21 cellular contexts compared by ENCODE assay signal in genomic region chr2:160920061-160920460, GRCh38.
A peak's percentile ranks its signal among the peaks of the same experiment; 100 is the strongest.
DNase-seq lines count a peak whose midpoint lies in the region; ATAC-seq and TF ChIP-seq lines count a peak whose summit lies in the region.
"Had no signal": no experiment of that assay in that cellular context is flagged by ENCODE, and none has a peak within 500 bp of the region (broad histone marks: within the 10 kb centered on the region; RNA-seq: fewer than 3 reads in every experiment).

No MANE protein-coding gene starts in this region.

- H3K4me1 ChIP-seq in SK-N-SH (ENCODE audit: control insufficient read depth in 1 of 2, insufficient read depth in 2 of 2, low read depth in 1 of 2, low read length in 1 of 2) (peaks cover 19 to 24% of the 10 kb centered on the region in 2 experiments), parathyroid adenoma (peaks cover 15% of the 10 kb centered on the region)
- H3K4me1 ChIP-seq: right lobe of liver had no signal

- H3K36me3 Mint-ChIP-seq in type B pancreatic cell, result no peaks in the 10 kb centered on the region
- H3K36me3 Mint-ChIP-seq: activated naive CD8-positive, alpha-beta T cell had no signal

- TF ChIP-seq CTCF in SK-N-SH (IDR thresholded peaks at IDR 0.05), result no peak
- no peak for TF ChIP-seq CTCF in fibroblast of villous mesenchyme (IDR thresholded peaks at IDR 0.05; ENCODE audit: insufficient read depth, low read depth, low read length)
- TF ChIP-seq CTCF in parathyroid adenoma (IDR thresholded peaks at IDR 0.05), result no peak
- no peak for TF ChIP-seq CTCF in type B pancreatic cell (conservative IDR thresholded peaks at IDR 0.05)

- H4K20me1 ChIP-seq in SK-N-SH (ENCODE audit: insufficient read depth), result no peaks in the 10 kb centered on the region

- TF ChIP-seq RAD21 in SK-N-SH (IDR thresholded peaks at IDR 0.05; ENCODE audit: low read length), result no peak

- peaks cover 19% of the 10 kb centered on the region for H3K4me1 Mint-ChIP-seq in type B pancreatic cell (ENCODE audit: unreplicated experiment)

- H3K79me2 ChIP-seq in SK-N-SH (ENCODE audit: insufficient read depth), result no peaks in the 10 kb centered on the region
- no peaks in the 10 kb centered on the region for H3K79me2 ChIP-seq in parathyroid adenoma

- WGBS in SK-N-SH (ENCODE audit: low lambda C conversion rate), result 65% methylated on average over 1 of the region's 1 CpG

- no peaks in the 10 kb centered on the region for H3K9me2 ChIP-seq in SK-N-SH

- H3K27ac Mint-ChIP-seq in type B pancreatic cell, result peak overlapping the region; percentile 19
- H3K27ac Mint-ChIP-seq: activated CD8-positive, alpha-beta T cell treated with anti-CD3 and anti-CD28 coated beads, Interleukin-2, amount 10 ng/mL, durations not matched to agents 7 days and 5 days; activated naive CD8-positive, alpha-beta T cell; activated T-cell treated with anti-CD3 and anti-CD28 coated beads, Interleukin-2, amount 50 U/mL, for 72 hours; dendritic cell treated with granulocyte-macrophage colony-stimulating factor and Interleukin-4, amounts not matched to agents 40 ng/mL and 50 ng/mL, for 4 days had no signal

- H3K27me3 ChIP-seq in SK-N-SH (ENCODE audit: insufficient read depth) (no peaks in the 10 kb centered on the region), parathyroid adenoma (ENCODE audit: control insufficient read depth, insufficient read depth, low read length) (no peaks in the 10 kb centered on the region), H7 (ENCODE audit: control insufficient read depth, insufficient read depth, low read length) (no peaks in the 10 kb centered on the region)
- H3K27me3 ChIP-seq: brain microvascular endothelial cell, right lobe of liver had no signal

- H3K9ac ChIP-seq in SK-N-SH (peak overlapping the region; percentile 51; the same call in 1 of the 2 replicates), parathyroid adenoma (no peak overlapping the region)
- H3K9ac ChIP-seq: KMS-11 had no signal

- H3K9me3 ChIP-seq in SK-N-SH (no peaks in the 10 kb centered on the region), parathyroid adenoma (ENCODE audit: control insufficient read depth, low read length) (no peaks in the 10 kb centered on the region)
- H3K9me3 ChIP-seq: right lobe of liver had no signal

- DNase-seq in SK-N-SH (no peak), fibroblast of villous mesenchyme (ENCODE audit: low read depth) (peak; percentile 10), type B pancreatic cell (ENCODE audit: extremely low spot score, unreplicated experiment) (no peak), NCI-H1092 treated with DMSO at 0.1 percent for 48 hours (lab: John Stamatoyannopoulos, UW) (no peak), H7 (no peak)
- DNase-seq: activated CD8-positive, alpha-beta T cell treated with anti-CD3 and anti-CD28 coated beads, Interleukin-2, amount 10 ng/mL, durations not matched to agents 7 days and 5 days; activated T-cell treated with anti-CD3 and anti-CD28 coated beads, Interleukin-2, amount 50 U/mL, for 72 hours; NCI-H2029 treated with DMSO at 0.1 percent for 48 hours; NCI-H510A; right lobe of liver; stimulated activated CD4-positive, alpha-beta T cell treated with anti-CD3 and anti-CD28 coated beads, Interleukin-2, amount 100 ng/mL, for 48 hours; T-helper 1 cell had no signal

- H3K9me3 Mint-ChIP-seq in type B pancreatic cell, result no peaks in the 10 kb centered on the region
- H3K9me3 Mint-ChIP-seq: activated T-cell treated with anti-CD3 and anti-CD28 coated beads, Interleukin-2, amount 50 U/mL, for 72 hours; dendritic cell treated with granulocyte-macrophage colony-stimulating factor and Interleukin-4, amounts not matched to agents 40 ng/mL and 50 ng/mL, for 4 days had no signal

- H2AFZ ChIP-seq in SK-N-SH (ENCODE audit: low read depth) (peak overlapping the region; percentile 81), parathyroid adenoma (peak overlapping the region; percentile 58)

- H3K36me3 ChIP-seq in SK-N-SH (replicated peaks in 1 of 2; ENCODE audit: control insufficient read depth in 1 of 2, insufficient read depth in 2 of 2, low read length in 1 of 2), result no peaks in the 10 kb centered on the region
- no peaks in the 10 kb centered on the region for H3K36me3 ChIP-seq in parathyroid adenoma (ENCODE audit: control insufficient read depth, insufficient read depth, low read length)
- H3K36me3 ChIP-seq in H7 (replicated peaks; ENCODE audit: control insufficient read depth, insufficient read depth, low read length), result no peaks in the 10 kb centered on the region
- H3K36me3 ChIP-seq: brain microvascular endothelial cell, right lobe of liver had no signal

- no peaks in the 10 kb centered on the region for H3K27me3 Mint-ChIP-seq in type B pancreatic cell
- H3K27me3 Mint-ChIP-seq: activated naive CD8-positive, alpha-beta T cell; dendritic cell treated with granulocyte-macrophage colony-stimulating factor and Interleukin-4, amounts not matched to agents 40 ng/mL and 50 ng/mL, for 4 days had no signal

- H3K27ac ChIP-seq in SK-N-SH (ENCODE audit: low read depth in 2 of 2, low read length in 1 of 2) (peak overlapping the region; percentile 86 to 99), parathyroid adenoma (no peak overlapping the region)
- H3K27ac ChIP-seq: 22Rv1, KMS-11, right lobe of liver, VCaP had no signal

- H3K4me3 ChIP-seq in SK-N-SH (ENCODE audit: low read depth in 2 of 2, low read length in 1 of 2) (no peak overlapping the region), fibroblast of villous mesenchyme (ENCODE audit: low read depth, low read length) (no peak overlapping the region), parathyroid adenoma (ENCODE audit: low read depth, low read length) (no peak overlapping the region), H7 (ENCODE audit: insufficient read depth, low read depth, low read length) (no peak overlapping the region)
- H3K4me3 ChIP-seq: right lobe of liver had no signal

- no peak overlapping the region for H3K4me3 Mint-ChIP-seq in type B pancreatic cell
- H3K4me3 Mint-ChIP-seq: activated CD8-positive, alpha-beta T cell treated with anti-CD3 and anti-CD28 coated beads, Interleukin-2, amount 10 ng/mL, durations not matched to agents 7 days and 5 days; activated naive CD8-positive, alpha-beta T cell; activated T-cell treated with anti-CD3 and anti-CD28 coated beads, Interleukin-2, amount 50 U/mL, for 72 hours; dendritic cell treated with granulocyte-macrophage colony-stimulating factor and Interleukin-4, amounts not matched to agents 40 ng/mL and 50 ng/mL, for 4 days had no signal

- H3K4me2 ChIP-seq in SK-N-SH (peak overlapping the region; percentile 61), parathyroid adenoma (ENCODE audit: low read length) (no peak overlapping the region)
- H3K4me2 ChIP-seq: KMS-11 had no signal

- CTCF ChIA-PET in SK-N-SH (lab: Yijun Ruan, JAX), result interaction anchor here (2.9 kb wide), 1 partner anchor 50 kb away, joined by 7 read pairs; no protein-coding TSS in a partner anchor

- POLR2A ChIA-PET in SK-N-SH (lab: Yijun Ruan, JAX), result no interaction called here

- ATAC-seq in SK-N-SH treated with all-trans-retinoic acid at 6 μM for 48 hours (no peak), HG02759 (IDR thresholded peaks at IDR 0.05; ENCODE audit: unreplicated experiment) (no peak)
- ATAC-seq: activated CD8-positive, alpha-beta T cell treated with anti-CD3 and anti-CD28 coated beads, Interleukin-2, amount 10 ng/mL, durations not matched to agents 7 days and 5 days; activated T-cell treated with anti-CD3 and anti-CD28 coated beads, Interleukin-2, amount 50 U/mL, for 72 hours; right lobe of liver had no signal

- H3F3A ChIP-seq in SK-N-SH (replicated peaks; ENCODE audit: insufficient read depth), result peaks cover 8% of the 10 kb centered on the region

- no peak for TF ChIP-seq EP300 in SK-N-SH (IDR thresholded peaks at IDR 0.05; ENCODE audit: borderline replicate concordance in 1 of 2, low read depth in 1 of 2, low read length in 1 of 2)

TF ChIP-seq in SK-N-SH, 30 proteins besides CTCF, POLR2A, EP300 and RAD21 (continues in another document):
- TF ChIP-seq FOSL2 (IDR thresholded peaks at IDR 0.05; ENCODE audit: borderline replicate concordance, low read depth) (no peak), EZH2phosphoT487 (IDR thresholded peaks at IDR 0.05; ENCODE audit: borderline replicate concordance, low read depth) (no peak), TEAD4 (IDR thresholded peaks at IDR 0.05; ENCODE audit: borderline replicate concordance, insufficient read depth) (no peak), YY1 (IDR thresholded peaks at IDR 0.05; ENCODE audit: low read depth) (no peak), PBX3 (IDR thresholded peaks at IDR 0.05) (no peak), CHD2 (IDR thresholded peaks at IDR 0.05; ENCODE audit: low read length, partially characterized antibody) (no peak), RFX5 (IDR thresholded peaks at IDR 0.05; ENCODE audit: low read length) (no peak), MXI1 (IDR thresholded peaks at IDR 0.05; ENCODE audit: low read depth, low read length) (no peak)

TF ChIP-seq in SK-N-SH treated with all-trans-retinoic acid at 6 μM for 48 hours, 23 proteins besides CTCF, POLR2A, EP300 and RAD21 (continues in another document):
- no peak for TF ChIP-seq RARB (CRISPR knock-in tag; IDR thresholded peaks at IDR 0.05)
- no peak for TF ChIP-seq TSHZ2 (CRISPR knock-in tag; IDR thresholded peaks at IDR 0.05)
- TF ChIP-seq TOX (CRISPR knock-in tag; IDR thresholded peaks at IDR 0.05; ENCODE audit: borderline replicate concordance), result no peak
- no peak for TF ChIP-seq ZNF565 (CRISPR knock-in tag; conservative IDR thresholded peaks at IDR 0.05; ENCODE audit: low read depth)
- no peak for TF ChIP-seq ISL1 (CRISPR knock-in tag; IDR thresholded peaks at IDR 0.05)
